In the genomic region with DNA sequence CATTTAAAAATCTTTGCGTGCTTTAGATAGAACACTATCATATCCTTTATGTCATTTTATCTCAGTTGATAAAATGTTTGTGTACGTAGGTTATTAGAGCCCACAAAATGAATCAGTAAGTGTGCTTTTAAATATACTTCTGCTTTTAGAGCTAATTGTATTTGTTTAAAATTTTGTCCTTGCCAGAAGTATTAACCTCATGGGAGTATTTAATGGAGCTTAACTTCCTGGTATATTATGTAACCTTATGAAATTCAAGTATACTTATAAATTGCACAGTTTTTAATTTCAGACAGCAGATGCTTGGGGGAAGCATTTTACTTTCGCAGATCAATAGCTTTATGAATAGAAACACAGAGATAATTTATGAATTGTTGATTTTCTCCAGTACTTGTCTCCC, we compare ENCODE assay signal across 22 cellular contexts.
"Had no signal": no experiment of that assay in that cellular context is flagged by ENCODE, and none has a peak within 500 bp of the region (broad histone marks: within the 10 kb centered on the region; RNA-seq: fewer than 3 reads in every experiment).

No MANE protein-coding gene starts in this region.

- DNase-seq: effector memory CD8-positive, alpha-beta T cell; gastrocnemius medialis; left cardiac atrium; left ventricle myocardium superior; mesenchymal stem cell; midbrain; nucleus accumbens; ovary; right cardiac atrium; small intestine; stimulated activated CD4-positive, alpha-beta T cell treated with anti-CD3 and anti-CD28 coated beads, Interleukin-12 subunit alpha, Interleukin-12 subunit beta, amount 100 ng/mL, for 4 hours; stimulated activated naive CD4-positive, alpha-beta T cell; stomach; substantia nigra; transverse colon had no signal

- H3K4me3 ChIP-seq: esophagus muscularis mucosa, gastrocnemius medialis, lung, neural progenitor cell, ovary, stomach, thoracic aorta, transverse colon had no signal

- H2AFZ ChIP-seq: neural progenitor cell had no signal

- H3K27me3 Mint-ChIP-seq: dendritic cell treated with granulocyte-macrophage colony-stimulating factor and Interleukin-4, amounts not matched to agents 40 ng/mL and 50 ng/mL, for 4 days; effector memory CD8-positive, alpha-beta T cell; natural killer cell treated with Interleukin-12 subunit alpha and Interleukin-12 subunit beta and Interleukin-15 and Interleukin-18, amount 100 ng/mL, for 72 hours had no signal

- H3K9me3 Mint-ChIP-seq: dendritic cell treated with granulocyte-macrophage colony-stimulating factor and Interleukin-4, amounts not matched to agents 40 ng/mL and 50 ng/mL, for 4 days; neural progenitor cell had no signal

- H3K27ac ChIP-seq: epithelial cell of prostate, esophagus muscularis mucosa, gastrocnemius medialis, neural progenitor cell, ovary, stomach, thoracic aorta, transverse colon had no signal

- H3K4me2 ChIP-seq: neural progenitor cell had no signal

- H3K27ac Mint-ChIP-seq: dendritic cell treated with granulocyte-macrophage colony-stimulating factor and Interleukin-4, amounts not matched to agents 40 ng/mL and 50 ng/mL, for 4 days; effector memory CD8-positive, alpha-beta T cell; natural killer cell treated with Interleukin-12 subunit alpha and Interleukin-12 subunit beta and Interleukin-15 and Interleukin-18, amount 100 ng/mL, for 72 hours; neural progenitor cell had no signal

- H3K27me3 ChIP-seq: esophagus muscularis mucosa, gastrocnemius medialis, neural progenitor cell, ovary, stomach, transverse colon had no signal

- H3K4me3 Mint-ChIP-seq: dendritic cell treated with granulocyte-macrophage colony-stimulating factor and Interleukin-4, amounts not matched to agents 40 ng/mL and 50 ng/mL, for 4 days; effector memory CD8-positive, alpha-beta T cell; natural killer cell treated with Interleukin-12 subunit alpha and Interleukin-12 subunit beta and Interleukin-15 and Interleukin-18, amount 100 ng/mL, for 72 hours; neural progenitor cell had no signal

- H3K4me1 ChIP-seq: esophagus muscularis mucosa, gastrocnemius medialis, neural progenitor cell, stomach, transverse colon had no signal

- H3K36me3 ChIP-seq: ovary, thoracic aorta, transverse colon had no signal

- H3K4me1 Mint-ChIP-seq: neural progenitor cell had no signal

- H3K9me3 ChIP-seq: esophagus muscularis mucosa, gastrocnemius medialis, ovary, stomach, thoracic aorta, transverse colon had no signal

- H3K9ac ChIP-seq: neural progenitor cell had no signal
